Comparison of ENCODE assay signal across 9 cellular contexts in genomic region chr19:33905937-33906577, GRCh38.
DNase-seq lines count a peak whose midpoint lies in the region; ATAC-seq, FAIRE-seq and TF ChIP-seq lines count a peak whose summit lies in the region.
"Had no signal": no experiment of that assay in that cellular context is flagged by ENCODE, and none has a peak within 500 bp of the region (broad histone marks: within the 10 kb centered on the region; RNA-seq: fewer than 3 reads in every experiment).

No MANE protein-coding gene starts in this region.

- H3K4me1 ChIP-seq in small intestine (ENCODE audit: control insufficient read depth in 2 of 2, insufficient read depth in 1 of 2, low read depth in 1 of 2, low read length in 1 of 2): no peaks in the 10 kb centered on the region

- H3K9me3 ChIP-seq in small intestine (ENCODE audit: control insufficient read depth, low read depth): no peaks in the 10 kb centered on the region

- peak overlapping the region in 1 of 2 donors; percentile 88 for H3K27ac ChIP-seq in small intestine (ENCODE audit: low read depth in 1 of 2, low read length in 1 of 2)

- no peaks in the 10 kb centered on the region for H3K27me3 ChIP-seq in H7 (ENCODE audit: control insufficient read depth, insufficient read depth, low read length)
- peaks cover 0 to 14% of the 10 kb centered on the region in 2 donors for H3K27me3 ChIP-seq in small intestine (ENCODE audit: control insufficient read depth in 2 of 2, insufficient read depth in 2 of 2, low read length in 2 of 2)

- DNase-seq in H7 (peak; percentile 93), astrocyte of the cerebellum (ENCODE audit: low read depth) (no peak), small intestine (peak; percentile 29), NCI-H2081 treated with DMSO at 0.1 percent for 48 hours (lab: John Stamatoyannopoulos, UW) (no peak), NCI-H1417 treated with DMSO at 0.1 percent for 48 hours (lab: John Stamatoyannopoulos, UW) (no peak)

- H3K36me3 ChIP-seq in H7 (replicated peaks; ENCODE audit: control insufficient read depth, insufficient read depth, low read length): no peaks in the 10 kb centered on the region
- no peaks in the 10 kb centered on the region for H3K36me3 ChIP-seq in small intestine (ENCODE audit: control insufficient read depth in 2 of 2, insufficient read depth in 2 of 2, low read length in 2 of 2)

- H3K4me3 ChIP-seq in H7 (ENCODE audit: insufficient read depth, low read depth, low read length) (peak overlapping the region; percentile 70), astrocyte of the cerebellum (ENCODE audit: low read depth, low read length) (peak overlapping the region; percentile 29), iPS-11a (ENCODE audit: low read depth, low read length) (peak overlapping the region; percentile 60), small intestine (ENCODE audit: low read depth in 1 of 2, low read length in 2 of 2) (peak overlapping the region; percentile 35 to 48)

- no peak for ATAC-seq in GM18907 (IDR thresholded peaks at IDR 0.05; ENCODE audit: unreplicated experiment)
- no peak for ATAC-seq in GM19324 (IDR thresholded peaks at IDR 0.05; ENCODE audit: low FRiP score, unreplicated experiment)

- 1 to 2% (median 1%) methylated on average over 28 to 60 of the region's 60 CpGs for WGBS in small intestine, 3 donors

- in situ Hi-C loops in astrocyte of the cerebellum (cut with HindIII; ENCODE audit: low sequenced_read_pairs): no loop called here

- no peak for TF ChIP-seq CTCF in astrocyte of the cerebellum (IDR thresholded peaks at IDR 0.05; ENCODE audit: low read depth, low read length, missing control alignments)

- no peak for FAIRE-seq in small intestine (lab: Jason Lieb, UNC)
- FAIRE-seq: islet of Langerhans had no signal

Comparison
In these comparisons a context has a peak if more than half of its experiments do, and no peak if none do; other contexts are left out.
1. DNase-seq: peak in H7 (single experiment) and small intestine (single experiment); none in astrocyte of the cerebellum (single experiment), NCI-H2081 treated with DMSO at 0.1 percent for 48 hours (single experiment) and NCI-H1417 treated with DMSO at 0.1 percent for 48 hours (single experiment).
2. Peak in every context shown above with its lines, with median percentiles within 50 percentile points of each other: H3K4me3 ChIP-seq.